ENCODE assay signal across 8 cellular contexts in genomic region chr14:61456720-61457119, GRCh38.
DNase-seq lines count a peak whose midpoint lies in the region; ATAC-seq and TF ChIP-seq lines count a peak whose summit lies in the region.

No MANE protein-coding gene starts in this region.

- peak; percentile 77 for ATAC-seq in GM18873 (IDR thresholded peaks at IDR 0.05; ENCODE audit: low FRiP score, unreplicated experiment)
- peak; percentile 77 for ATAC-seq in HG03378 (IDR thresholded peaks at IDR 0.05; ENCODE audit: unreplicated experiment)

- TF ChIP-seq CTCF in AG10803 (conservative IDR thresholded peaks at IDR 0.05; ENCODE audit: low read length): peak; percentile 89

- DNase-seq in AG10803 (ENCODE audit: low read depth): peak; percentile 76
- DNase-seq in NCI-H748 (lab: John Stamatoyannopoulos, UW; ENCODE audit: unreplicated experiment): peak; percentile 79
- peak; percentile 61 to 86 for DNase-seq in activated CD4-positive, alpha-beta T cell treated with anti-CD3 and anti-CD28 coated beads, Interleukin-2, amount 50 U/mL, for 24 hours (ENCODE audit: low read depth in 1 of 2, low spot score in 1 of 2)
- peak; percentile 88 for DNase-seq in dermis blood vessel endothelial cell
- peak; percentile 92 for DNase-seq in medulla oblongata (ENCODE audit: extremely low spot score)
- DNase-seq in stimulated activated CD8-positive, alpha-beta memory T cell treated with anti-CD3 and anti-CD28 coated beads, Interleukin-4, amount 100 ng/mL, for 24 hours (ENCODE audit: low read depth): peak; percentile 60

- H3K4me3 ChIP-seq in AG10803 (ENCODE audit: low read length): no peak overlapping the region
